15 cellular contexts compared by ENCODE assay signal in the genomic region with DNA sequence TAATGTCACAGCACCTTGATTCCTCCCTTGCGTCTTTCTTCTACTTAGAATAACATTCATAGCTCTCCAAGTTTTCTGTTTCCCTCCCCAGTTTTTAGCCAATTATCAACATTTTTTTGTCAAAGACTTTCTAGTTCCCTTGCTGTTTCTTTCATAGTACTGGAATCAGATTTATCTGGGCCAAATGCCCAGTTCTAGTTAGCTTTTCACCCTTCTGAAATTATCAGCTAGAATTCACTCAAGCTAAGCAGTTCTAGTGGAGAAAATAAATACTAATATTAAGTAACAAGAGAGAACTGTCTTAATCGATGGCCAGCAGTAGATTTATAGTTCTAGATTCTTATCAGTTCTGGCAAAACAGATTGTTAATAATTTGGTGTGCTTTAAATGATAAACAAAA. TPM values are rescaled to one million over a fixed set of nuclear protein-coding genes. Genes with fewer than 3 reads are reported as not detected.
DNase-seq lines count a peak whose midpoint lies in the region; ATAC-seq and TF ChIP-seq lines count a peak whose summit lies in the region.
"Had no signal": no experiment of that assay in that cellular context is flagged by ENCODE, and none has a peak within 500 bp of the region (broad histone marks: within the 10 kb centered on the region; RNA-seq: fewer than 3 reads in every experiment).

No MANE protein-coding gene starts in this region.

- H3K9me2 ChIP-seq in PC-3 (replicated peaks; ENCODE audit: low read length): no peaks in the 10 kb centered on the region

- H3K27me3 ChIP-seq in PC-3 (ENCODE audit: low read length): no peaks in the 10 kb centered on the region
- H3K27me3 ChIP-seq in left lung: no peaks in the 10 kb centered on the region
- H3K27me3 ChIP-seq in tibial artery: no peaks in the 10 kb centered on the region
- H3K27me3 ChIP-seq: BLaER1 treated with 17β-estradiol and CSF1 and Interleukin-3, amounts not matched to agents 10 nM and 100 nM had no signal

- BruUV-seq in PC-3 (replicated peaks; lab: Mats Ljungman, UMichigan): no TSS peak

- peak overlapping the region; percentile 13; the same call in 1 of the 2 replicates for H3K27ac ChIP-seq in PC-3 (ENCODE audit: low read length)
- H3K27ac ChIP-seq in caudate nucleus (ENCODE audit: low read depth, low read length): peak overlapping the region; percentile 16
- peak overlapping the region; percentile 49 to 53 for H3K27ac ChIP-seq in left lung
- H3K27ac ChIP-seq in tibial artery: peak overlapping the region; percentile 77 to 82
- H3K27ac ChIP-seq: lower lobe of right lung had no signal

- no peak overlapping the region for H2AFZ ChIP-seq in PC-3 (ENCODE audit: low read length)

- H3F3A ChIP-seq in PC-3 (ENCODE audit: low read length, unreplicated experiment): peaks cover 4% of the 10 kb centered on the region

- H3K4me1 ChIP-seq in PC-3 (ENCODE audit: insufficient read depth, low read length) (peaks cover 47% of the 10 kb centered on the region), left lung (peaks cover 11 to 34% of the 10 kb centered on the region in 2 donors), tibial artery (peaks cover 0 to 97% (median 50%) of the 10 kb centered on the region in 4 donors)

- H4K20me1 ChIP-seq in PC-3 (ENCODE audit: low read length): no peaks in the 10 kb centered on the region
- H4K20me1 ChIP-seq: BLaER1 treated with 17β-estradiol and CSF1 and Interleukin-3, amounts not matched to agents 10 nM and 100 nM had no signal

- H3K9me3 ChIP-seq in PC-3 (ENCODE audit: low read length) (no peaks in the 10 kb centered on the region), left lung (no peaks in the 10 kb centered on the region), tibial artery (no peaks in the 10 kb centered on the region)
- H3K9me3 ChIP-seq: lower lobe of right lung had no signal

- POLR2A ChIA-PET in PC-3 (lab: Charles Lee; ENCODE audit: unreplicated experiment): no interaction called here

- CTCF ChIA-PET in PC-3 (lab: Charles Lee): interaction anchor here (0.6 kb wide), 1 partner anchor 1721 kb away, joined by 3 read pairs; no protein-coding TSS in a partner anchor

- H3K4me3 ChIP-seq in PC-3 (ENCODE audit: low read length) (no peak overlapping the region), left lung (no peak overlapping the region), tibial artery (no peak overlapping the region)
- H3K4me3 ChIP-seq: BLaER1 treated with 17β-estradiol and CSF1 and Interleukin-3, amounts not matched to agents 10 nM and 100 nM; lower lobe of right lung had no signal

- H3K4me2 ChIP-seq in PC-3 (ENCODE audit: low read length): peak overlapping the region; percentile 23; the same call in 1 of the 2 replicates

- no peak for ATAC-seq in PC-3
- ATAC-seq in left lung: no peak
- ATAC-seq: activated CD4-positive, alpha-beta T cell treated with anti-CD3 and anti-CD28 coated beads for 36 hours had no signal

- H3K79me2 ChIP-seq in PC-3 (ENCODE audit: low read length): no peaks in the 10 kb centered on the region

- TF ChIP-seq CTCF in PC-3 (conservative IDR thresholded peaks at IDR 0.05; ENCODE audit: low read depth, low read length) (no peak), left lung (IDR thresholded peaks at IDR 0.05) (no peak), tibial artery (IDR thresholded peaks at IDR 0.05) (no peak)

- no peaks in the 10 kb centered on the region for H3K36me3 ChIP-seq in PC-3 (ENCODE audit: low read depth, low read length)
- no peaks in the 10 kb centered on the region for H3K36me3 ChIP-seq in left lung
- no peaks in the 10 kb centered on the region for H3K36me3 ChIP-seq in tibial artery
- H3K36me3 ChIP-seq: BLaER1 treated with 17β-estradiol and CSF1 and Interleukin-3, amounts not matched to agents 10 nM and 100 nM; lower lobe of right lung had no signal

- intact Hi-C loops in PC-3 (cut with micrococcal nuclease) (no loop called here), left lung (cut with DNase I) (no loop called here), tibial artery (cut with DNase I; ENCODE audit: low total_unique reads) (no loop called here)

- H3K9ac ChIP-seq in PC-3 (ENCODE audit: low read length): no peak overlapping the region
- H3K9ac ChIP-seq: BLaER1 treated with 17β-estradiol and CSF1 and Interleukin-3, amounts not matched to agents 10 nM and 100 nM had no signal

- DNase-seq in PC-3: no peak
- no peak for DNase-seq in caudate nucleus (lab: John Stamatoyannopoulos, UW)
- no peak for DNase-seq in left lung
- no peak for DNase-seq in tibial artery
- no peak for DNase-seq in activated CD4-positive, alpha-beta T cell treated with anti-CD3 and anti-CD28 coated beads, Interleukin-2, amount 50 U/mL, for 4 hours
- no peak for DNase-seq in effector CD4-positive, alpha-beta T cell
- DNase-seq in NCI-H187 treated with DMSO at 0.1 percent for 48 hours (lab: John Stamatoyannopoulos, UW): no peak
- DNase-seq: activated CD4-positive, alpha-beta T cell treated with anti-CD3 and anti-CD28 coated beads for 36 hours; lower lobe of right lung; NCI-H2171 treated with DMSO at 0.1 percent for 48 hours; retina; SIG-M5; stimulated activated CD4-positive, alpha-beta T cell treated with anti-CD3 and anti-CD28 coated beads, Interleukin-4, amount 100 ng/mL, for 1 hour; T-helper 9 cell had no signal

RNA-seq across cellular contexts. Expression of gene EFEMP1, which starts 36.2 kb away (rescaled TPM):
- total RNA-seq in PC-3 (2014; rRNA removed) (52.0 and 59.6 TPM in 2 replicates), left lung (100 to 1,000 TPM; 329 to 346 TPM)
- total RNA-seq: activated CD4-positive, alpha-beta T cell treated with anti-CD3 and anti-CD28 coated beads for 36 hours had no signal

Comparison
In these comparisons a context has a peak if more than half of its experiments do, and no peak if none do; other contexts are left out.
1. H3K27ac ChIP-seq: peak in every context shown above with its lines; median percentile 80 in tibial artery; 51 in left lung; 16 in caudate nucleus; 13 in PC-3.